Comparison of ENCODE assay signal across 30 cellular contexts in the genomic region with DNA sequence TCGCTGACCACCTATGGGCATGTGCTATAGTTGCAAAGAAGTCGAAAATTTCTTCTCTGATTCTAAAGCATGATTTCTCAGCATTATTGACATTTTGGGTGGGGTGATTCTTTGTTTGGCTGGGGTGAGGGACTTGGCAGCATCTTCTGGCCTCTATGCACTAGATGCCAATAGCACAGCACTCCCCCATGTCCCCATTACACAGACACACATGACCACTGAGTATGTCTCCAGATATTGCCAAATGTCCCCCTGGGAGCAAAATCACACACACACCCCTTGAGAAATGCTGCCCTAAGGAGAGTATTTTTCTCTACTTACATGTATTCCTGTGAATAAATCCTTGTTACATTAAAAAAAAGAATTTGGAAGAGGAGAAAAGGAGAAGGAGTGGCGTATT.
"Had no signal": no experiment of that assay in that cellular context is flagged by ENCODE, and none has a peak within 500 bp of the region (broad histone marks: within the 10 kb centered on the region; RNA-seq: fewer than 3 reads in every experiment).

No MANE protein-coding gene starts in this region.

- H3K27ac ChIP-seq: PC-9, RWPE1, SJSA1 had no signal

- ATAC-seq: Panc1, Right ventricle myocardium inferior had no signal

- FAIRE-seq: RCC 7860 had no signal

- H3K4me1 ChIP-seq: SJSA1 had no signal

- H3K9me3 ChIP-seq: MG63, SJSA1, SK-N-SH had no signal

- H2AFZ ChIP-seq: PC-9 had no signal

- H3K4me3 ChIP-seq: MG63, PC-9, SJSA1 had no signal

- H3K9ac ChIP-seq: SK-N-SH had no signal

- DNase-seq: Kasumi-1, KG1, MG63, NCI-H1092, NCI-H1105, NCI-H1417 treated with DMSO at 0.1 percent for 48 hours, NCI-H1436 treated with DMSO at 0.1 percent for 48 hours, NCI-H1694 treated with DMSO at 0.1 percent for 48 hours, NCI-H1930, NCI-H2029 treated with DMSO at 0.1 percent for 48 hours, NCI-H2081 treated with DMSO at 0.1 percent for 48 hours, NCI-H2107, NCI-H2171, NCI-H226, NCI-H446 treated with DMSO at 0.1 percent for 48 hours, NCI-H510A, NCI-H524, NCI-H526, NCI-H69, NCI-H748 treated with DMSO at 0.1 percent for 48 hours, NCI-H82, PC-9, SHP77 treated with DMSO at 0.1 percent for 48 hours, SK-N-SH, SW 1271 had no signal

- H3K36me3 ChIP-seq: MG63, SJSA1 had no signal

- H3K27me3 ChIP-seq: MG63, SJSA1 had no signal

- H3K4me2 ChIP-seq: PC-9, SK-N-SH had no signal
